In the genomic region with DNA sequence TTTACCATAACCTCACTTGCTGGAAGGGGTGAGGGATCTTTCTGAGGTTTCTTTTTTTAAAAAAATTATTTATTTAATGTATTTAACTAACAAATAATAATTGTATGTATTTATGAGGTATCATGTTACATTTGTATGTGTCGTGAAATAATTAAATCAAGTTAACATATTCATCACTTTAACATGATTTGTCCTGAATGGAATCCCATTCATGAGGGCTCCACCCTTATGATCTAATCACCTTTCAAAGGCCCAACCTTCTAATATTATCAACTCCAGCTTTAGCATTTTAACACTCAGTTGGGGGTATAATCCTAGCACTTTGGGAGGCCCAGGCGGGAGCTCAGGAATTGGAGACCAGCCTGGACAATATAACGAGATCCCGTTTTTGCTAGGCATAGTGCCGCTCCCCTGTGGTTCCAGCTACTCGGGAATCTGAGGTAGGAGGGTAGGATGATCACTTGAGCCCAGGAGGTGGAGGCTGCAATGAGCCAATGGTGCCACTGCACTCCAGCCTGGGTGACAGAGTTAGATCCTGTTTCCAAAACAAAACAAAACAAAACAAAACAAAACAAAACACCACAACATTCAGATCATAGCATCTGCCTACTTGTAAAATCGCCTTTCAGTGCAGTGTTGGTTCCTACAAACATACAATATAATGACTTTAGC, we compare ENCODE assay signal across 12 cellular contexts. TPM values are rescaled to one million over a fixed set of nuclear protein-coding genes. Genes with fewer than 3 reads are reported as not detected.
A peak's percentile ranks its signal among the peaks of the same experiment; 100 is the strongest.
DNase-seq lines count a peak whose midpoint lies in the region; ATAC-seq and TF ChIP-seq lines count a peak whose summit lies in the region.
"Had no signal": no experiment of that assay in that cellular context is flagged by ENCODE, and none has a peak within 500 bp of the region (broad histone marks: within the 10 kb centered on the region; RNA-seq: fewer than 3 reads in every experiment).

No MANE protein-coding gene starts in this region.

- H4K20me1 ChIP-seq in DND-41 (ENCODE audit: insufficient read depth, low read length) = peaks cover 4% of the 10 kb centered on the region; the same call in 1 of the 2 replicates

- peak overlapping the region; percentile 20; the same call in 1 of the 2 replicates for H3K27ac ChIP-seq in 22Rv1
- no peak overlapping the region for H3K27ac ChIP-seq in DND-41 (ENCODE audit: low read length)
- peak overlapping the region; percentile 32 for H3K27ac ChIP-seq in foreskin keratinocyte
- H3K27ac ChIP-seq: cardiac muscle cell had no signal

- peak overlapping the region in 1 of 2 experiments; percentile 76; a peak in 1 of 4 replicates for H3K4me3 ChIP-seq in DND-41 (ENCODE audit: low read depth in 1 of 2, low read length in 2 of 2)

- peak overlapping the region; percentile 86 for H3K4me2 ChIP-seq in DND-41 (ENCODE audit: insufficient read depth, low read length)

- peaks cover 35% of the 10 kb centered on the region for H3K4me1 ChIP-seq in DND-41 (ENCODE audit: insufficient read depth, low read length)
- peaks cover 22% of the 10 kb centered on the region for H3K4me1 ChIP-seq in foreskin keratinocyte

- in situ Hi-C loops in KBM-7 (cut with MboI; ENCODE audit: low pct_unique_long_range_greater_than_20kb, low sequenced_read_pairs) = no loop called here

- peak overlapping the region; percentile 77 for H2AFZ ChIP-seq in DND-41 (ENCODE audit: low read depth, low read length)

- ATAC-seq in DND-41 (ENCODE audit: insufficient read depth, low read depth) = no peak
- no peak for ATAC-seq in foreskin keratinocyte
- ATAC-seq in GM19397 (IDR thresholded peaks at IDR 0.05; ENCODE audit: unreplicated experiment) = no peak
- no peak for ATAC-seq in HG02884 (IDR thresholded peaks at IDR 0.05; ENCODE audit: unreplicated experiment)

- peaks cover 31% of the 10 kb centered on the region for H3K79me2 ChIP-seq in DND-41 (ENCODE audit: insufficient read depth, low read length)

- no peak overlapping the region for H3K9ac ChIP-seq in DND-41 (ENCODE audit: low read depth, low read length)

- DNase-seq in DND-41 (no peak), SW480 (ENCODE audit: low spot score) (peak; percentile 1), foreskin keratinocyte (peak in 1 of 2 donors; percentile 59), KBM-7 (no peak), activated gamma-delta T cell treated with Interleukin-2 at 50 U/mL for 16 hours (no peak)
- DNase-seq: DMS79 treated with DMSO at 0.1 percent for 48 hours, NCI-H524 treated with DMSO at 0.1 percent for 48 hours, uterus had no signal

- no peaks in the 10 kb centered on the region for H3K9me3 ChIP-seq in DND-41 (ENCODE audit: insufficient read depth, low read length, severe bottlenecking)
- H3K9me3 ChIP-seq: uterus had no signal

- no peaks in the 10 kb centered on the region; the same call in 1 of the 2 replicates for H3K36me3 ChIP-seq in DND-41 (ENCODE audit: insufficient read depth, low read length)
- H3K36me3 ChIP-seq: cardiac muscle cell, uterus had no signal

- no peaks in the 10 kb centered on the region for H3K27me3 ChIP-seq in DND-41 (ENCODE audit: insufficient read depth, low read length, poor library complexity)
- no peaks in the 10 kb centered on the region for H3K27me3 ChIP-seq in foreskin keratinocyte
- H3K27me3 ChIP-seq: cardiac muscle cell, uterus had no signal

- TF ChIP-seq CTCF in 22Rv1 (IDR thresholded peaks at IDR 0.05) (no peak), DND-41 (IDR thresholded peaks at IDR 0.05; ENCODE audit: borderline replicate concordance, extremely low read depth, low read length, poor library complexity, severe bottlenecking) (no peak), foreskin keratinocyte (conservative IDR thresholded peaks at IDR 0.05) (no peak)

RNA-seq across cellular contexts. Expression of gene TAF4B, which starts 1.1 kb away (rescaled TPM):
- total RNA-seq in foreskin keratinocyte = 5.6 and 7.5 TPM in 2 replicates
- 1.2 and 1.8 TPM in 2 replicates for polyA plus RNA-seq in foreskin keratinocyte
